1 cellular context compared by ENCODE assay signal in genomic region chr12:89245090-89245489, GRCh38.
TF ChIP-seq lines count a peak whose summit lies in the region.

No MANE protein-coding gene starts in this region.

TF ChIP-seq in SK-N-SH treated with all-trans-retinoic acid at 6 μM for 48 hours, 23 proteins besides CTCF, POLR2A, EP300 and RAD21 (continued from another document):
- TF ChIP-seq TSHZ2 (CRISPR knock-in tag; IDR thresholded peaks at IDR 0.05) (no peak), OSR1 (CRISPR knock-in tag; IDR thresholded peaks at IDR 0.05) (no peak), ZFP30 (CRISPR knock-in tag; IDR thresholded peaks at IDR 0.05) (no peak), ZNF70 (CRISPR knock-in tag; IDR thresholded peaks at IDR 0.05) (no peak), ZNF565 (CRISPR knock-in tag; conservative IDR thresholded peaks at IDR 0.05; ENCODE audit: low read depth) (no peak), SNAI2 (CRISPR knock-in tag; IDR thresholded peaks at IDR 0.05) (no peak), ZFP3 (CRISPR knock-in tag; IDR thresholded peaks at IDR 0.05) (no peak), ISL1 (CRISPR knock-in tag; IDR thresholded peaks at IDR 0.05) (no peak)
TF ChIP-seq in SK-N-SH treated with all-trans-retinoic acid at 6 μM for 48 hours: peak in this region for 0.
